22 cellular contexts compared by ENCODE assay signal in genomic region chr2:201891676-201892075, GRCh38.
DNase-seq lines count a peak whose midpoint lies in the region; ATAC-seq, FAIRE-seq and TF ChIP-seq lines count a peak whose summit lies in the region.
"Had no signal": no experiment of that assay in that cellular context is flagged by ENCODE, and none has a peak within 500 bp of the region (broad histone marks: within the 10 kb centered on the region; RNA-seq: fewer than 3 reads in every experiment).

No MANE protein-coding gene starts in this region.

- H3K27me3 Mint-ChIP-seq in Calu3 (ENCODE audit: unreplicated experiment): peaks cover 58% of the 10 kb centered on the region

- no peaks in the 10 kb centered on the region for H3K27me3 ChIP-seq in IMR-90 (ENCODE audit: control insufficient read depth, insufficient read depth, low read length)

- H3K9ac ChIP-seq in IMR-90 (ENCODE audit: low read depth, low read length): no peak overlapping the region

- H3K9me1 ChIP-seq in IMR-90 (ENCODE audit: insufficient read depth, low read length): peaks cover 17% of the 10 kb centered on the region

- POLR2A ChIA-PET in IMR-90 (lab: Charles Lee; ENCODE audit: unreplicated experiment): no interaction called here

- TF ChIP-seq POLR2A in IMR-90 (IDR thresholded peaks at IDR 0.05; ENCODE audit: low read depth, low read length): no peak

- H2AK9ac ChIP-seq in IMR-90 (replicated peaks; ENCODE audit: low read depth, low read length, poor library complexity): no peak overlapping the region

- no peaks in the 10 kb centered on the region for H3K9me3 ChIP-seq in IMR-90 (ENCODE audit: control insufficient read depth, insufficient read depth, low read length)

- peaks cover 43% of the 10 kb centered on the region for H3K4me1 Mint-ChIP-seq in Calu3 (ENCODE audit: low read depth, unreplicated experiment)
- H3K4me1 Mint-ChIP-seq: B cell; CD4-positive, CD25-positive, alpha-beta regulatory T cell had no signal

- WGBS in IMR-90 (ENCODE audit: extremely low coverage in 2 of 2, insufficient read length in 1 of 2), 2 experiments: 80% methylated on average over 3 of the region's 6 CpGs; no CpG with 5 or more reads in 1 of the 2 experiments

- ATAC-seq in IMR-90 (ENCODE audit: low read depth) (no peak), HG02885 (IDR thresholded peaks at IDR 0.05; ENCODE audit: poor library complexity, unreplicated experiment) (no peak)

- peak overlapping the region; percentile 68; the same call in 1 of the 2 replicates for H2AK5ac ChIP-seq in IMR-90 (ENCODE audit: low read depth, low read length)

- H2BK20ac ChIP-seq in IMR-90 (ENCODE audit: low read depth, low read length): peak overlapping the region; percentile 24

- no peak overlapping the region; the same call in 1 of the 2 replicates for H3K56ac ChIP-seq in IMR-90 (ENCODE audit: extremely low read depth, insufficient read depth, low read length)

- in situ Hi-C loops in IMR-90 (cut with MboI; ENCODE audit: low sequenced_read_pairs): no loop called here

- H3K4me2 ChIP-seq in IMR-90 (ENCODE audit: low read depth, low read length): no peak overlapping the region

- no peak overlapping the region for H3K27ac ChIP-seq in IMR-90 (ENCODE audit: insufficient read depth, low read length)

- 0 out of 3 replicates have a peak overlapping the region, but pooled peaks have one; percentile 47 for H2BK15ac ChIP-seq in IMR-90 (ENCODE audit: low read depth, low read length)

- H3K79me1 ChIP-seq in IMR-90 (ENCODE audit: low read depth in 1 of 2, low read length in 2 of 2): peaks cover 0 to 22% of the 10 kb centered on the region in 2 experiments; a peak in 2 of 4 replicates

- intact Hi-C loops in Calu3 (cut with micrococcal nuclease; ENCODE audit: unreplicated experiment): no loop called here
- intact Hi-C loops in IMR-90 (cut with micrococcal nuclease): no loop called here

- DNase-seq in Calu3 (peak; percentile 57), IMR-90 (no peak), RPMI8226 (peak; percentile 34), kidney tubule cell (ENCODE audit: low spot score) (peak; percentile 25), GM19239 (ENCODE audit: insufficient read length, low spot score) (no peak)
- no peak for DNase-seq in activated T-cell treated with anti-CD3 and anti-CD28 coated beads, Interleukin-2, amount 50 U/mL, for 48 hours
- DNase-seq: ACHN; CD4-positive, CD25-positive, alpha-beta regulatory T cell; GF-D8; HFFc6; NCI-H146; NCI-H2081; NCI-H774; SIG-M5; SW 1271 had no signal

- FAIRE-seq in GM19239 (lab: Jason Lieb, UNC): no peak
- FAIRE-seq: D721Med, GM12891, GM18507, H1 had no signal

- no peak overlapping the region for H4K5ac ChIP-seq in IMR-90 (ENCODE audit: low read depth, low read length)

- no peak overlapping the region for H3K4me3 ChIP-seq in IMR-90 (ENCODE audit: insufficient read depth, low read depth, low read length)

- H3K14ac ChIP-seq in IMR-90 (replicated peaks; ENCODE audit: low read depth, low read length): peak overlapping the region; percentile 34; the same call in 1 of the 2 replicates

- CTCF ChIA-PET in Calu3 (lab: Charles Lee) (interaction anchor here (1.4 kb wide), 1 partner anchor 12 kb away, joined by 3 read pairs; no protein-coding TSS in a partner anchor), IMR-90 (lab: Yijun Ruan, JAX) (interaction anchor here (0.9 kb wide), 1 partner anchor 85 kb away, joined by 3 read pairs; no protein-coding TSS in a partner anchor)

- H2AFZ ChIP-seq in IMR-90 (replicated peaks; ENCODE audit: low read length, poor library complexity): no peak overlapping the region

- H3K9me3 Mint-ChIP-seq in Calu3 (ENCODE audit: low read depth, unreplicated experiment): no peaks in the 10 kb centered on the region
- H3K9me3 Mint-ChIP-seq: CD4-positive, CD25-positive, alpha-beta regulatory T cell; HFFc6; T-helper 2 cell treated with Interferon-gamma antibody and Interleukin-4, amounts not matched to agents 5 μg/mL and 100 μg/mL, for 36 hours had no signal

- dilution Hi-C loops in IMR-90 (cut with HindIII; ENCODE audit: low sequenced_read_pairs, unreplicated experiment): no loop called here

- 0 out of 2 replicates have a peak overlapping the region, but pooled peaks have one; percentile 74 for H2BK120ac ChIP-seq in IMR-90 (ENCODE audit: low read depth, low read length)

- H4K91ac ChIP-seq in IMR-90 (ENCODE audit: insufficient read depth, low read depth, low read length): no peak overlapping the region

- H3K23ac ChIP-seq in IMR-90 (ENCODE audit: low read depth, low read length): no peak overlapping the region

- H3K4me3 Mint-ChIP-seq in Calu3 (ENCODE audit: low read depth, unreplicated experiment): no peak overlapping the region
- H3K4me3 Mint-ChIP-seq: B cell; CD4-positive, CD25-positive, alpha-beta regulatory T cell; HFFc6; T-helper 2 cell treated with Interferon-gamma antibody and Interleukin-4, amounts not matched to agents 5 μg/mL and 100 μg/mL, for 36 hours had no signal

- no peaks in the 10 kb centered on the region for H3K36me3 ChIP-seq in IMR-90 (ENCODE audit: control insufficient read depth, insufficient read depth, low read length)

- H2BK5ac ChIP-seq in IMR-90 (ENCODE audit: low read depth, low read length, poor library complexity, severe bottlenecking): no peak overlapping the region

- peak overlapping the region; percentile 73 for H3K4ac ChIP-seq in IMR-90 (ENCODE audit: low read depth, low read length)

- H4K20me1 ChIP-seq in IMR-90 (ENCODE audit: insufficient read depth, low read length): peaks cover 3% of the 10 kb centered on the region; the same call in 1 of the 2 replicates

- BruUV-seq in Calu3 (replicated peaks; lab: Mats Ljungman, UMichigan) (no TSS peak), IMR-90 (replicated peaks; lab: Mats Ljungman, UMichigan) (no TSS peak)

- no peak overlapping the region for H4K8ac ChIP-seq in IMR-90 (ENCODE audit: low read depth in 2 of 2, low read length in 2 of 2)

- TF ChIP-seq RAD21 in IMR-90 (IDR thresholded peaks at IDR 0.05; ENCODE audit: low read length): no peak

- peaks cover 18% of the 10 kb centered on the region for H3K4me1 ChIP-seq in IMR-90 (ENCODE audit: control insufficient read depth, insufficient read depth, low read length)

- H3K27ac Mint-ChIP-seq in Calu3 (ENCODE audit: unreplicated experiment): no peak overlapping the region
- H3K27ac Mint-ChIP-seq: B cell; CD4-positive, CD25-positive, alpha-beta regulatory T cell; HFFc6; T-helper 2 cell treated with Interferon-gamma antibody and Interleukin-4, amounts not matched to agents 5 μg/mL and 100 μg/mL, for 36 hours had no signal

- no peak for TF ChIP-seq CTCF in Calu3 (IDR thresholded peaks at IDR 0.05; ENCODE audit: unreplicated experiment)
- no peak for TF ChIP-seq CTCF in IMR-90 (conservative IDR thresholded peaks at IDR 0.05; ENCODE audit: low read depth, low read length)

- H3K36me3 Mint-ChIP-seq in Calu3 (ENCODE audit: insufficient read depth, unreplicated experiment): no peaks in the 10 kb centered on the region
- H3K36me3 Mint-ChIP-seq: CD4-positive, CD25-positive, alpha-beta regulatory T cell had no signal

- peak overlapping the region; percentile 44; the same call in 1 of the 2 replicates for H3K18ac ChIP-seq in IMR-90 (ENCODE audit: low read depth, low read length)

TF ChIP-seq in IMR-90, 13 proteins besides CTCF, POLR2A, EP300 and RAD21:
- TF ChIP-seq BHLHE40 (IDR thresholded peaks at IDR 0.05; ENCODE audit: low read depth, low read length) (no peak), SMC3 (IDR thresholded peaks at IDR 0.05; ENCODE audit: low read depth, low read length) (no peak), CEBPB (IDR thresholded peaks at IDR 0.05; ENCODE audit: low read depth, low read length) (no peak), FOS (IDR thresholded peaks at IDR 0.05; ENCODE audit: low read depth, low read length) (no peak), MAFK (IDR thresholded peaks at IDR 0.05; ENCODE audit: low read depth, low read length) (no peak), NFE2L2 (IDR thresholded peaks at IDR 0.05; ENCODE audit: low read depth, low read length) (no peak), MXI1 (IDR thresholded peaks at IDR 0.05; ENCODE audit: borderline replicate concordance, low read depth, low read length) (no peak), CHD1 (IDR thresholded peaks at IDR 0.05; ENCODE audit: low read depth, low read length) (no peak), MAZ (IDR thresholded peaks at IDR 0.05; ENCODE audit: borderline replicate concordance, low read depth, low read length) (no peak), RFX5 (IDR thresholded peaks at IDR 0.05; ENCODE audit: low read depth, low read length) (no peak), RCOR1 (IDR thresholded peaks at IDR 0.05; ENCODE audit: insufficient replicate concordance, low read length) (no peak), USF2 (IDR thresholded peaks at IDR 0.05; ENCODE audit: low read depth, low read length) (no peak), ELK1 (IDR thresholded peaks at IDR 0.05; ENCODE audit: borderline replicate concordance, low read depth, low read length) (no peak)

Comparison
In these comparisons a context has a peak if more than half of its experiments do, and no peak if none do; other contexts are left out.
1. DNase-seq: peak in Calu3 (single experiment), RPMI8226 (single experiment) and kidney tubule cell (single experiment); none in IMR-90 (single experiment), activated T-cell treated with anti-CD3 and anti-CD28 coated beads, Interleukin-2, amount 50 U/mL, for 48 hours (0 of 2) and GM19239 (single experiment).